In genomic region chr2:31319391-31320175, GRCh38 we compare ENCODE assay signal across 9 cellular contexts.
DNase-seq lines count a peak whose midpoint lies in the region; ATAC-seq lines count a peak whose summit lies in the region.
"Had no signal": no experiment of that assay in that cellular context is flagged by ENCODE, and none has a peak within 500 bp of the region (broad histone marks: within the 10 kb centered on the region; RNA-seq: fewer than 3 reads in every experiment).

No MANE protein-coding gene starts in this region.

- no peak overlapping the region for H3K4me3 ChIP-seq in thymus (ENCODE audit: low read length)
- H3K4me3 ChIP-seq: A549 had no signal

- no peaks in the 10 kb centered on the region for H3K27me3 ChIP-seq in thymus (ENCODE audit: control insufficient read depth, insufficient read depth)

- DNase-seq in NCI-H1417 (lab: John Stamatoyannopoulos, UW), result peak in 2 of 3 experiments; percentile 48 to 82
- no peak for DNase-seq in NCI-H1417 treated with DMSO at 0.1 percent for 48 hours (lab: John Stamatoyannopoulos, UW)
- DNase-seq in SKM-1 treated with dmso at 0.1 percent for 144 hours (lab: John Stamatoyannopoulos, UW; ENCODE audit: unreplicated experiment), result peak; percentile 70
- DNase-seq in foreskin melanocyte, result peak; percentile 68
- no peak for DNase-seq in NCI-H2107 (lab: John Stamatoyannopoulos, UW)
- DNase-seq in middle frontal gyrus (ENCODE audit: extremely low spot score, low spot score), result no peak

- no peaks in the 10 kb centered on the region for H3K36me3 ChIP-seq in thymus (ENCODE audit: control insufficient read depth, insufficient read depth)

- H3K9me3 ChIP-seq in thymus (ENCODE audit: control insufficient read depth), result no peaks in the 10 kb centered on the region
- H3K9me3 ChIP-seq: A549 had no signal

- peak overlapping the region; percentile 83 for H3K27ac ChIP-seq in thymus (ENCODE audit: low read depth)
- H3K27ac ChIP-seq: A549 had no signal

- WGBS in thymus, result 21% methylated on average over 7 of the region's 7 CpGs

- ATAC-seq in HG03354 (IDR thresholded peaks at IDR 0.05; ENCODE audit: poor library complexity, severe bottlenecking, unreplicated experiment), result peak; percentile 46
- ATAC-seq: A549 had no signal

- peaks cover 28% of the 10 kb centered on the region for H3K4me1 ChIP-seq in thymus (ENCODE audit: control insufficient read depth, insufficient read depth, low read length)

Comparison
In these comparisons a context has a peak if more than half of its experiments do, and no peak if none do; other contexts are left out.
1. DNase-seq: peak in NCI-H1417 (2 of 3), SKM-1 treated with dmso at 0.1 percent for 144 hours (single experiment) and foreskin melanocyte (single experiment); none in NCI-H1417 treated with DMSO at 0.1 percent for 48 hours (single experiment), NCI-H2107 (single experiment) and middle frontal gyrus (single experiment).